Comparison of ENCODE assay signal across 19 cellular contexts in genomic region chr17:68775969-68776368, GRCh38.
"Had no signal": no experiment of that assay in that cellular context is flagged by ENCODE, and none has a peak within 500 bp of the region (broad histone marks: within the 10 kb centered on the region; RNA-seq: fewer than 3 reads in every experiment).

No MANE protein-coding gene starts in this region.

- ATAC-seq: lower lobe of right lung; naive thymus-derived CD8-positive, alpha-beta T cell; stimulated activated naive CD8-positive, alpha-beta T cell treated with anti-CD3 and anti-CD28 coated beads, Interleukin-15, amount 100 ng/mL, for 72 hours had no signal

- H3K9me3 ChIP-seq: lower lobe of right lung, prostate gland, thyroid gland had no signal

- H3K4me3 ChIP-seq: dorsolateral prefrontal cortex, lower lobe of right lung, prostate gland, thyroid gland had no signal

- H3K36me3 ChIP-seq: lower lobe of right lung, prostate gland, thyroid gland had no signal

- H3K4me3 Mint-ChIP-seq: activated CD4-positive, alpha-beta memory T cell treated with anti-CD3 and anti-CD28 coated beads for 36 hours; activated naive CD8-positive, alpha-beta T cell treated with anti-CD3 and anti-CD28 coated beads, Interleukin-2, amount 10 ng/mL, durations not matched to agents 7 days and 5 days; naive thymus-derived CD8-positive, alpha-beta T cell; stimulated activated naive CD8-positive, alpha-beta T cell treated with anti-CD3 and anti-CD28 coated beads, Interleukin-15, amount 100 ng/mL, for 72 hours had no signal

- DNase-seq: activated CD4-positive, alpha-beta memory T cell treated with anti-CD3 and anti-CD28 coated beads for 36 hours; activated CD4-positive, alpha-beta T cell treated with anti-CD3 and anti-CD28 coated beads for 1 hour; activated gamma-delta T cell treated with Interleukin-2 at 50 U/mL for 16 hours; activated naive CD8-positive, alpha-beta T cell treated with anti-CD3 and anti-CD28 coated beads, Interleukin-2, amount 10 ng/mL, durations not matched to agents 7 days and 5 days; activated T-cell treated with anti-CD3 and anti-CD28 coated beads, Interleukin-2, amount 50 U/mL, for 48 hours; aorta; dorsolateral prefrontal cortex; foreskin melanocyte; hippocampal formation; lower lobe of right lung; naive thymus-derived CD8-positive, alpha-beta T cell; occipital lobe; stimulated activated CD4-positive, alpha-beta T cell treated with anti-CD3 and anti-CD28 coated beads, Interleukin-4, amount 100 ng/mL, for 1 hour; stimulated activated CD8-positive, alpha-beta memory T cell treated with anti-CD3 and anti-CD28 coated beads, Interleukin-4, amount 100 ng/mL, for 48 hours; stimulated activated naive CD8-positive, alpha-beta T cell treated with anti-CD3 and anti-CD28 coated beads, Interleukin-15, amount 100 ng/mL, for 72 hours; T1000; thyroid gland had no signal

- H3K27ac Mint-ChIP-seq: activated CD4-positive, alpha-beta memory T cell treated with anti-CD3 and anti-CD28 coated beads for 36 hours; activated naive CD8-positive, alpha-beta T cell treated with anti-CD3 and anti-CD28 coated beads, Interleukin-2, amount 10 ng/mL, durations not matched to agents 7 days and 5 days; naive thymus-derived CD8-positive, alpha-beta T cell; stimulated activated naive CD8-positive, alpha-beta T cell treated with anti-CD3 and anti-CD28 coated beads, Interleukin-15, amount 100 ng/mL, for 72 hours had no signal

- H3K27me3 Mint-ChIP-seq: stimulated activated naive CD8-positive, alpha-beta T cell treated with anti-CD3 and anti-CD28 coated beads, Interleukin-15, amount 100 ng/mL, for 72 hours had no signal

- H3K36me3 Mint-ChIP-seq: activated CD4-positive, alpha-beta memory T cell treated with anti-CD3 and anti-CD28 coated beads for 36 hours; activated naive CD8-positive, alpha-beta T cell treated with anti-CD3 and anti-CD28 coated beads, Interleukin-2, amount 10 ng/mL, durations not matched to agents 7 days and 5 days; naive thymus-derived CD8-positive, alpha-beta T cell had no signal

- H3K9me3 Mint-ChIP-seq: activated CD4-positive, alpha-beta memory T cell treated with anti-CD3 and anti-CD28 coated beads for 36 hours; activated naive CD8-positive, alpha-beta T cell treated with anti-CD3 and anti-CD28 coated beads, Interleukin-2, amount 10 ng/mL, durations not matched to agents 7 days and 5 days; naive thymus-derived CD8-positive, alpha-beta T cell; stimulated activated naive CD8-positive, alpha-beta T cell treated with anti-CD3 and anti-CD28 coated beads, Interleukin-15, amount 100 ng/mL, for 72 hours had no signal

- H3K4me1 Mint-ChIP-seq: stimulated activated naive CD8-positive, alpha-beta T cell treated with anti-CD3 and anti-CD28 coated beads, Interleukin-15, amount 100 ng/mL, for 72 hours had no signal

- FAIRE-seq: bronchial epithelial cell had no signal

- H3K4me1 ChIP-seq: prostate gland had no signal

- H3K27ac ChIP-seq: prostate gland had no signal

- H3K27me3 ChIP-seq: dorsolateral prefrontal cortex, thyroid gland had no signal
